ENCODE assay signal across 19 cellular contexts in genomic region chr4:118173126-118173525, GRCh38.
DNase-seq lines count a peak whose midpoint lies in the region; ATAC-seq, FAIRE-seq and TF ChIP-seq lines count a peak whose summit lies in the region.
"Had no signal": no experiment of that assay in that cellular context is flagged by ENCODE, and none has a peak within 500 bp of the region (broad histone marks: within the 10 kb centered on the region; RNA-seq: fewer than 3 reads in every experiment).

No MANE protein-coding gene starts in this region.

- peak overlapping the region; percentile 77 for H2BK5ac ChIP-seq in IMR-90 (ENCODE audit: low read depth, low read length, poor library complexity, severe bottlenecking)

- H3K56ac ChIP-seq in IMR-90 (ENCODE audit: extremely low read depth, insufficient read depth, low read length) = no peak overlapping the region

- peak overlapping the region; percentile 47; the same call in 1 of the 2 replicates for H4K91ac ChIP-seq in IMR-90 (ENCODE audit: insufficient read depth, low read depth, low read length)

- H2AFZ ChIP-seq in DND-41 (ENCODE audit: low read depth, low read length) (no peak overlapping the region), IMR-90 (replicated peaks; ENCODE audit: low read length, poor library complexity) (no peak overlapping the region), astrocyte (ENCODE audit: low read depth, low read length) (no peak overlapping the region)

- H2AK9ac ChIP-seq in IMR-90 (replicated peaks; ENCODE audit: low read depth, low read length, poor library complexity) = no peak overlapping the region

- peak overlapping the region; percentile 55 for H3K4me2 ChIP-seq in DND-41 (ENCODE audit: insufficient read depth, low read length)
- 0 out of 2 replicates have a peak overlapping the region, but pooled peaks have one; percentile 46 for H3K4me2 ChIP-seq in IMR-90 (ENCODE audit: low read depth, low read length)
- no peak overlapping the region for H3K4me2 ChIP-seq in astrocyte (ENCODE audit: low read length)
- H3K4me2 ChIP-seq: A549 had no signal

- no peak for ATAC-seq in DND-41 (ENCODE audit: insufficient read depth, low read depth)
- peak; percentile 31 for ATAC-seq in IMR-90 (ENCODE audit: low read depth)
- no peak for ATAC-seq in HG03469 (IDR thresholded peaks at IDR 0.05; ENCODE audit: unreplicated experiment)
- no peak for ATAC-seq in GM21576 (IDR thresholded peaks at IDR 0.05; ENCODE audit: unreplicated experiment)
- ATAC-seq: A549 had no signal

- no TSS peak for BruUV-seq in IMR-90 (replicated peaks; lab: Mats Ljungman, UMichigan)

- peak overlapping the region; percentile 58 for H2BK120ac ChIP-seq in IMR-90 (ENCODE audit: low read depth, low read length)

- H3K27me3 Mint-ChIP-seq in astrocyte (ENCODE audit: low read depth, unreplicated experiment) (no peaks in the 10 kb centered on the region), mesothelial cell of epicardium (ENCODE audit: low read depth) (no peaks in the 10 kb centered on the region), progenitor cell of endocrine pancreas (no peaks in the 10 kb centered on the region)

- intact Hi-C loops in IMR-90 (cut with micrococcal nuclease) = loop anchor here (10.0 kb wide), 1 partner anchor 172 kb away; no protein-coding TSS in a partner anchor

- H3K9me3 ChIP-seq in DND-41 (ENCODE audit: insufficient read depth, low read length, severe bottlenecking) (no peaks in the 10 kb centered on the region), IMR-90 (ENCODE audit: control insufficient read depth, insufficient read depth, low read length) (no peaks in the 10 kb centered on the region), astrocyte (ENCODE audit: insufficient read depth, low read depth, low read length) (no peaks in the 10 kb centered on the region)
- H3K9me3 ChIP-seq: A549 had no signal

- H3K27ac Mint-ChIP-seq in astrocyte (ENCODE audit: unreplicated experiment) (no peak overlapping the region), mesothelial cell of epicardium (no peak overlapping the region), progenitor cell of endocrine pancreas (no peak overlapping the region)
- H3K27ac Mint-ChIP-seq: CD14-positive monocyte had no signal

- H2AK5ac ChIP-seq in IMR-90 (ENCODE audit: low read depth, low read length) = no peak overlapping the region; the same call in 1 of the 2 replicates

- peak overlapping the region; percentile 73; the same call in 1 of the 2 replicates for H3K14ac ChIP-seq in IMR-90 (replicated peaks; ENCODE audit: low read depth, low read length)

- TF ChIP-seq CTCF in DND-41 (IDR thresholded peaks at IDR 0.05; ENCODE audit: borderline replicate concordance, extremely low read depth, low read length, poor library complexity, severe bottlenecking) (no peak), IMR-90 (conservative IDR thresholded peaks at IDR 0.05; ENCODE audit: low read depth, low read length) (no peak), astrocyte (IDR thresholded peaks at IDR 0.05; ENCODE audit: insufficient read depth, low read depth, low read length) (no peak), fibroblast of villous mesenchyme (IDR thresholded peaks at IDR 0.05; ENCODE audit: insufficient read depth, low read depth, low read length) (no peak), mesothelial cell of epicardium (IDR thresholded peaks at IDR 0.05; ENCODE audit: unreplicated experiment) (no peak), progenitor cell of endocrine pancreas (IDR thresholded peaks at IDR 0.05; ENCODE audit: unreplicated experiment) (no peak)

- H3K36me3 ChIP-seq in DND-41 (ENCODE audit: insufficient read depth, low read length) (peaks cover 18% of the 10 kb centered on the region), IMR-90 (ENCODE audit: control insufficient read depth, insufficient read depth, low read length) (no peaks in the 10 kb centered on the region), astrocyte (ENCODE audit: insufficient read depth, low read length) (no peaks in the 10 kb centered on the region)

- H3K9ac ChIP-seq in DND-41 (ENCODE audit: low read depth, low read length) (peak overlapping the region; percentile 59), IMR-90 (ENCODE audit: low read depth, low read length) (no peak overlapping the region), astrocyte (ENCODE audit: low read length) (no peak overlapping the region)

- no peaks in the 10 kb centered on the region; a peak in 1 of 4 replicates for H3K79me1 ChIP-seq in IMR-90 (ENCODE audit: low read depth in 1 of 2, low read length in 2 of 2)

- H4K5ac ChIP-seq in IMR-90 (ENCODE audit: low read depth, low read length) = no peak overlapping the region

- H3K4ac ChIP-seq in IMR-90 (ENCODE audit: low read depth, low read length) = peak overlapping the region; percentile 66; the same call in 1 of the 2 replicates

- H3K4me1 Mint-ChIP-seq in astrocyte (ENCODE audit: low read depth, unreplicated experiment) = peaks cover 11% of the 10 kb centered on the region
- H3K4me1 Mint-ChIP-seq in mesothelial cell of epicardium = peaks cover 4% of the 10 kb centered on the region
- H3K4me1 Mint-ChIP-seq in progenitor cell of endocrine pancreas (ENCODE audit: low read depth) = no peaks in the 10 kb centered on the region
- H3K4me1 Mint-ChIP-seq: CD14-positive monocyte had no signal

- H3K4me3 ChIP-seq in DND-41 (ENCODE audit: low read depth in 1 of 2, low read length in 2 of 2) (peak overlapping the region in 1 of 2 experiments; percentile 18; a peak in 2 of 4 replicates), IMR-90 (ENCODE audit: insufficient read depth, low read depth, low read length) (no peak overlapping the region), astrocyte (ENCODE audit: insufficient read depth, low read depth, low read length) (no peak overlapping the region), fibroblast of villous mesenchyme (ENCODE audit: low read depth, low read length) (no peak overlapping the region)
- H3K4me3 ChIP-seq: A549 had no signal

- H3K4me3 Mint-ChIP-seq in astrocyte (ENCODE audit: unreplicated experiment) (no peak overlapping the region), mesothelial cell of epicardium (no peak overlapping the region), progenitor cell of endocrine pancreas (ENCODE audit: low read depth) (no peak overlapping the region)
- H3K4me3 Mint-ChIP-seq: CD14-positive monocyte had no signal

- CTCF ChIA-PET in IMR-90 (lab: Yijun Ruan, JAX) = no interaction called here

- H4K20me1 ChIP-seq in DND-41 (ENCODE audit: insufficient read depth, low read length) = no peaks in the 10 kb centered on the region
- H4K20me1 ChIP-seq in IMR-90 (ENCODE audit: insufficient read depth, low read length) = no peaks in the 10 kb centered on the region
- no peaks in the 10 kb centered on the region for H4K20me1 ChIP-seq in astrocyte (ENCODE audit: insufficient read depth, low read length)

- DNase-seq in DND-41 = no peak
- peak; percentile 27 for DNase-seq in IMR-90
- no peak for DNase-seq in astrocyte (ENCODE audit: low read depth)
- DNase-seq in fibroblast of villous mesenchyme (ENCODE audit: low read depth) = peak; percentile 33
- DNase-seq in mesothelial cell of epicardium (ENCODE audit: low spot score in 2 of 2, unreplicated experiment in 2 of 2) = no peak
- DNase-seq in progenitor cell of endocrine pancreas (ENCODE audit: low spot score, unreplicated experiment) = no peak
- DNase-seq: H7; Karpas-422; NCI-H1417; NCI-H1930; NCI-H2171 treated with DMSO at 0.1 percent for 48 hours; NCI-H446 treated with DMSO at 0.1 percent for 48 hours; NK-92 treated with Interleukin-12 subunit alpha and Interleukin-12 subunit beta, amount 100 ng/mL, for 24 hours; SHP77 treated with DMSO at 0.1 percent for 48 hours had no signal

- no peak overlapping the region; the same call in 2 of the 3 replicates for H2BK15ac ChIP-seq in IMR-90 (ENCODE audit: low read depth, low read length)

- peak overlapping the region in 1 of 2 experiments; percentile 19; a peak in 1 of 4 replicates for H4K8ac ChIP-seq in IMR-90 (ENCODE audit: low read depth in 2 of 2, low read length in 2 of 2)

- H3K27ac ChIP-seq in DND-41 (ENCODE audit: low read length) = peak overlapping the region; percentile 98
- peak overlapping the region; percentile 78; the same call in 1 of the 2 replicates for H3K27ac ChIP-seq in IMR-90 (ENCODE audit: insufficient read depth, low read length)
- no peak overlapping the region for H3K27ac ChIP-seq in astrocyte (ENCODE audit: low read depth, low read length)
- H3K27ac ChIP-seq: A549 had no signal

- TF ChIP-seq POLR2A in IMR-90 (IDR thresholded peaks at IDR 0.05; ENCODE audit: low read depth, low read length) = no peak

- no peaks in the 10 kb centered on the region for H3K36me3 Mint-ChIP-seq in astrocyte (ENCODE audit: low read depth, unreplicated experiment)
- H3K36me3 Mint-ChIP-seq in mesothelial cell of epicardium = no peaks in the 10 kb centered on the region
- H3K36me3 Mint-ChIP-seq in progenitor cell of endocrine pancreas (ENCODE audit: insufficient read depth) = no peaks in the 10 kb centered on the region
- H3K36me3 Mint-ChIP-seq: CD14-positive monocyte had no signal

- peak; percentile 49 for FAIRE-seq in astrocyte (lab: Jason Lieb, UNC)
- FAIRE-seq: A549, GM19239 had no signal

- dilution Hi-C loops in IMR-90 (cut with HindIII; ENCODE audit: low sequenced_read_pairs, unreplicated experiment) = no loop called here

- H3K79me2 ChIP-seq in DND-41 (ENCODE audit: insufficient read depth, low read length) = peaks cover 26% of the 10 kb centered on the region
- H3K79me2 ChIP-seq in astrocyte (ENCODE audit: insufficient read depth, low read length) = no peaks in the 10 kb centered on the region

- no peaks in the 10 kb centered on the region for H3K9me3 Mint-ChIP-seq in astrocyte (ENCODE audit: unreplicated experiment)
- H3K9me3 Mint-ChIP-seq in mesothelial cell of epicardium = peaks cover 5% of the 10 kb centered on the region
- no peaks in the 10 kb centered on the region for H3K9me3 Mint-ChIP-seq in progenitor cell of endocrine pancreas (ENCODE audit: low read depth)
- H3K9me3 Mint-ChIP-seq: CD14-positive monocyte had no signal

- H3K9me1 ChIP-seq in IMR-90 (ENCODE audit: insufficient read depth, low read length) = peaks cover 3% of the 10 kb centered on the region; the same call in 1 of the 2 replicates

- peak overlapping the region; percentile 87; the same call in 1 of the 2 replicates for H2BK20ac ChIP-seq in IMR-90 (ENCODE audit: low read depth, low read length)

- in situ Hi-C loops in IMR-90 (cut with MboI; ENCODE audit: low sequenced_read_pairs) = no loop called here

- H3K23ac ChIP-seq in IMR-90 (ENCODE audit: low read depth, low read length) = 0 out of 2 replicates have a peak overlapping the region, but pooled peaks have one; percentile 57

- H3K27me3 ChIP-seq in DND-41 (ENCODE audit: insufficient read depth, low read length, poor library complexity) (no peaks in the 10 kb centered on the region), IMR-90 (ENCODE audit: control insufficient read depth, insufficient read depth, low read length) (no peaks in the 10 kb centered on the region), astrocyte (ENCODE audit: insufficient read depth, low read length) (no peaks in the 10 kb centered on the region)

- TF ChIP-seq RAD21 in IMR-90 (IDR thresholded peaks at IDR 0.05; ENCODE audit: low read length) = no peak

- POLR2A ChIA-PET in IMR-90 (lab: Charles Lee; ENCODE audit: unreplicated experiment) = no interaction called here

- peaks cover 86% of the 10 kb centered on the region for H3K4me1 ChIP-seq in DND-41 (ENCODE audit: insufficient read depth, low read length)
- peaks cover 13% of the 10 kb centered on the region for H3K4me1 ChIP-seq in IMR-90 (ENCODE audit: control insufficient read depth, insufficient read depth, low read length)
- H3K4me1 ChIP-seq in astrocyte (ENCODE audit: insufficient read depth, low read length) = peaks cover 4% of the 10 kb centered on the region
- H3K4me1 ChIP-seq: A549 had no signal

- H3K18ac ChIP-seq in IMR-90 (ENCODE audit: low read depth, low read length) = peak overlapping the region; percentile 94

Comparison
In these comparisons a context has a peak if more than half of its experiments do, and no peak if none do; other contexts are left out.
1. DNase-seq: peak in IMR-90 (single experiment) and fibroblast of villous mesenchyme (single experiment); none in DND-41 (single experiment), astrocyte (single experiment), mesothelial cell of epicardium (0 of 2) and progenitor cell of endocrine pancreas (single experiment).